ENCODE assay signal across 21 cellular contexts in genomic region chr13:52994865-52995264, GRCh38. TPM values are rescaled to one million over a fixed set of nuclear protein-coding genes. Genes with fewer than 3 reads are reported as not detected.
"Had no signal": no experiment of that assay in that cellular context is flagged by ENCODE, and none has a peak within 500 bp of the region (broad histone marks: within the 10 kb centered on the region; RNA-seq: fewer than 3 reads in every experiment).

No MANE protein-coding gene starts in this region.

- ATAC-seq: activated CD4-positive, CD25-positive, alpha-beta regulatory T cell treated with anti-CD3 and anti-CD28 coated beads, Interleukin-2, amount 50 U/mL, for 24 hours; sciatic nerve; stimulated activated effector memory CD8-positive, alpha-beta T cell treated with anti-CD3 and anti-CD28 coated beads, Interleukin-12 subunit alpha, Interleukin-12 subunit beta, amount 100 ng/mL, for 72 hours had no signal

- H3K27ac ChIP-seq: brain microvascular endothelial cell, coronary artery, left ventricle myocardium inferior, neutrophil, pancreas, stomach, vagina had no signal

- H3K4me3 ChIP-seq: coronary artery, left ventricle myocardium inferior, pancreas, smooth muscle cell, stomach, vagina had no signal

- H3K27me3 ChIP-seq: brain microvascular endothelial cell, neutrophil, pancreas, stomach, vagina had no signal

- H3K36me3 Mint-ChIP-seq: stimulated activated effector memory CD8-positive, alpha-beta T cell treated with anti-CD3 and anti-CD28 coated beads, Interleukin-12 subunit alpha, Interleukin-12 subunit beta, amount 100 ng/mL, for 72 hours had no signal

- H3K9me3 ChIP-seq: left ventricle myocardium inferior, neutrophil, pancreas, stomach, vagina had no signal

- H3K27ac Mint-ChIP-seq: stimulated activated effector memory CD8-positive, alpha-beta T cell treated with anti-CD3 and anti-CD28 coated beads, Interleukin-12 subunit alpha, Interleukin-12 subunit beta, amount 100 ng/mL, for 72 hours had no signal

- H3K36me3 ChIP-seq: brain microvascular endothelial cell, left ventricle myocardium inferior, neutrophil, pancreas, stomach, vagina had no signal

- H3K9me3 Mint-ChIP-seq: central memory CD8-positive, alpha-beta T cell; stimulated activated effector memory CD8-positive, alpha-beta T cell treated with anti-CD3 and anti-CD28 coated beads, Interleukin-12 subunit alpha, Interleukin-12 subunit beta, amount 100 ng/mL, for 72 hours had no signal

- DNase-seq: activated CD4-positive, alpha-beta T cell treated with anti-CD3 and anti-CD28 coated beads, Interleukin-2, amount 50 U/mL, for 1 hour; activated CD8-positive, alpha-beta memory T cell treated with anti-CD3 and anti-CD28 coated beads for 24 hours; activated CD8-positive, alpha-beta memory T cell treated with anti-CD3 and anti-CD28 coated beads, Interleukin-2, amount 50 U/mL, for 48 hours; activated effector memory CD4-positive, alpha-beta T cell treated with Interleukin-2 at 50 U/mL for 16 hours; activated naive CD4-positive, alpha-beta T cell treated with anti-CD3 and anti-CD28 coated beads, Interleukin-2, amount 50 U/mL, for 16 hours; activated T-cell treated with anti-CD3 and anti-CD28 coated beads, Interleukin-2, amount 50 U/mL, for 48 hours; aorta; brain microvascular endothelial cell; left ventricle myocardium inferior; pancreas; stimulated activated CD4-positive, alpha-beta T cell treated with anti-CD3 and anti-CD28 coated beads, Interleukin-4, amount 100 ng/mL, for 1 hour; stomach had no signal

- H3K4me1 Mint-ChIP-seq: central memory CD8-positive, alpha-beta T cell had no signal

- H3K4me1 ChIP-seq: left ventricle myocardium inferior, stomach had no signal

- H3K4me3 Mint-ChIP-seq: central memory CD8-positive, alpha-beta T cell; stimulated activated effector memory CD8-positive, alpha-beta T cell treated with anti-CD3 and anti-CD28 coated beads, Interleukin-12 subunit alpha, Interleukin-12 subunit beta, amount 100 ng/mL, for 72 hours had no signal

- H3K4me2 ChIP-seq: smooth muscle cell had no signal

RNA-seq across cellular contexts. Expression of gene OLFM4, which starts 33.7 kb away (rescaled TPM):
- total RNA-seq: pulmonary artery endothelial cell, smooth muscle cell had no signal
- polyA plus RNA-seq: smooth muscle cell had no signal
